ENCODE assay signal across 17 cellular contexts in the genomic region with DNA sequence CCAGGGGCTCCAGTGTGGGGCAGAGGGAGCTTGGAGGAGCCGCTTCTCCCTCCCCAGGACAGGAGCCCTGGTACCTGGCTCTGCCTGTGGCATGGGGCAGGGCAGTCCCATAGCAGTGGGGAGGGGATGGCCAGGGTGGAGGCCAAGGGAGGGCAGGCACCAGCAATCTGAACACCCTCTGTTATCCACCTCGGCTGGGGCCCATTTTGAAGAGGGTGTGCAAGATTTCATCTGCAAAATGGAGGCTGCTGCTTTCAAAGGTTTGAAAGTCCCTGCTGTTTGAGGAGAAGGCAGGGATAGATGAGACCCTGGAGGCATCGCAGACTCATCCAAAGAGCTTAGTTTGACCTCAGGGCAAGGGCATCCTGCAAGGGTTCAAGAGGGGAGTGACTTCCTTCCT. TPM values are rescaled to one million over a fixed set of nuclear protein-coding genes. Genes with fewer than 3 reads are reported as not detected.
DNase-seq lines count a peak whose midpoint lies in the region; TF ChIP-seq lines count a peak whose summit lies in the region.
"Had no signal": no experiment of that assay in that cellular context is flagged by ENCODE, and none has a peak within 500 bp of the region (broad histone marks: within the 10 kb centered on the region; RNA-seq: fewer than 3 reads in every experiment).

No MANE protein-coding gene starts in this region.

- no peak overlapping the region for H3K23ac ChIP-seq in neuronal stem cell (ENCODE audit: low read depth, low read length, poor library complexity)

- peak overlapping the region; percentile 98 for H3K27ac ChIP-seq in VCaP
- no peak overlapping the region for H3K27ac ChIP-seq in neuronal stem cell (replicated peaks; ENCODE audit: low read length)
- H3K27ac ChIP-seq: A549 had no signal

- peak; percentile 9 for DNase-seq in GM13976 (ENCODE audit: low spot score)
- DNase-seq in neuronal stem cell (ENCODE audit: low spot score), result no peak
- DNase-seq in NK-92 treated with Interleukin-12 subunit alpha and Interleukin-12 subunit beta, amount 100 ng/mL, for 24 hours (lab: John Stamatoyannopoulos, UW), result no peak
- no peak for DNase-seq in T1000 (lab: John Stamatoyannopoulos, UW)
- no peak for DNase-seq in kidney tubule cell (ENCODE audit: low spot score)
- DNase-seq in NCI-H2029 treated with DMSO at 0.1 percent for 48 hours (lab: John Stamatoyannopoulos, UW), result no peak
- DNase-seq: AML-193; CD4-positive, alpha-beta memory T cell; DMS153; DMS79; GDM1; HCEC 1CT had no signal

- H3K4me1 ChIP-seq in neuronal stem cell (ENCODE audit: control insufficient read depth in 2 of 2, insufficient read depth in 1 of 2, low read depth in 1 of 2, low read length in 2 of 2), result no peaks in the 10 kb centered on the region
- H3K4me1 ChIP-seq: A549 had no signal

- in situ Hi-C loops in GM13976 (cut with MboI; ENCODE audit: low sequenced_read_pairs, unreplicated experiment), result no loop called here

- H3K14ac ChIP-seq in neuronal stem cell (ENCODE audit: low read length), result no peak overlapping the region

- H4K8ac ChIP-seq in neuronal stem cell (ENCODE audit: low read depth, low read length), result no peak overlapping the region

- H2BK120ac ChIP-seq in neuronal stem cell (ENCODE audit: low read depth, low read length), result no peak overlapping the region

- H3K4me3 ChIP-seq in neuronal stem cell (ENCODE audit: low read length in 2 of 2), result no peak overlapping the region
- H3K4me3 ChIP-seq: A549, GM23338 had no signal

- no peaks in the 10 kb centered on the region for H3K27me3 ChIP-seq in neuronal stem cell (ENCODE audit: control insufficient read depth in 3 of 3, insufficient read depth in 3 of 3, low read depth in 1 of 3, low read length in 3 of 3)

- H3K79me1 ChIP-seq in neuronal stem cell (ENCODE audit: low read depth, low read length), result no peaks in the 10 kb centered on the region

- H2BK5ac ChIP-seq in neuronal stem cell (ENCODE audit: low read length), result no peak overlapping the region

- no peak overlapping the region for H2BK12ac ChIP-seq in neuronal stem cell (ENCODE audit: low read length)

- no peaks in the 10 kb centered on the region for H3K36me3 ChIP-seq in neuronal stem cell (replicated peaks in 1 of 2; ENCODE audit: control insufficient read depth in 2 of 2, insufficient read depth in 2 of 2, low read length in 2 of 2)

- peak overlapping the region; percentile 27 for H3K18ac ChIP-seq in neuronal stem cell (ENCODE audit: low read length)

- H3K4me2 ChIP-seq in neuronal stem cell (ENCODE audit: insufficient read depth, low read length, poor library complexity, severe bottlenecking), result no peak overlapping the region
- H3K4me2 ChIP-seq: A549, GM23338 had no signal

- no peak overlapping the region for H3K9ac ChIP-seq in neuronal stem cell (ENCODE audit: low read depth, low read length, poor library complexity)

- H2BK15ac ChIP-seq in neuronal stem cell (ENCODE audit: low read length), result no peak overlapping the region

- TF ChIP-seq CTCF in GM13976 (IDR thresholded peaks at IDR 0.05; ENCODE audit: borderline replicate concordance, control extremely low read depth, extremely low read depth, insufficient read depth, missing control alignments) (no peak), VCaP (conservative IDR thresholded peaks at IDR 0.05) (no peak)

- no peak overlapping the region for H3K4ac ChIP-seq in neuronal stem cell (ENCODE audit: low read length)

- H2AK5ac ChIP-seq in neuronal stem cell (ENCODE audit: low read depth, low read length), result no peak overlapping the region

- no peaks in the 10 kb centered on the region for H3K9me3 ChIP-seq in neuronal stem cell (replicated peaks in 1 of 2; ENCODE audit: control insufficient read depth in 2 of 2, insufficient read depth in 1 of 2, low read depth in 1 of 2, low read length in 2 of 2)
- H3K9me3 ChIP-seq: A549 had no signal

- H4K91ac ChIP-seq in neuronal stem cell (ENCODE audit: low read depth, low read length, poor library complexity), result no peak overlapping the region

- H2AFZ ChIP-seq in neuronal stem cell (ENCODE audit: low read length), result no peak overlapping the region
- H2AFZ ChIP-seq: GM23338 had no signal

- WGBS in neuronal stem cell (ENCODE audit: extremely low coverage in 2 of 2, insufficient read length in 2 of 2, insufficient replicate concordance in 1 of 2), 2 donors, result no CpG with 5 or more reads among the region's 3 CpGs

RNA-seq across cellular contexts. Expression of gene TMPRSS2, which starts 15.2 kb away (rescaled TPM):
- polyA plus RNA-seq in neuronal stem cell (2013, experiment 1 of 2), result 0.07 TPM
- 0.07 TPM for polyA plus RNA-seq in neuronal stem cell (2013, experiment 2 of 2)
- polyA plus RNA-seq: A549; BJ; CD14-positive monocyte; CD4-positive, alpha-beta memory T cell had no signal
